ENCODE assay signal across 14 cellular contexts in genomic region chr16:31703526-31704128, GRCh38.
DNase-seq lines count a peak whose midpoint lies in the region; ATAC-seq lines count a peak whose summit lies in the region.
"Had no signal": no experiment of that assay in that cellular context is flagged by ENCODE, and none has a peak within 500 bp of the region (broad histone marks: within the 10 kb centered on the region; RNA-seq: fewer than 3 reads in every experiment).

No MANE protein-coding gene starts in this region.

- H3K9me3 Mint-ChIP-seq in stimulated activated naive CD8-positive, alpha-beta T cell treated with anti-CD3 and anti-CD28 coated beads, Interleukin-15, amount 100 ng/mL, for 72 hours: no peaks in the 10 kb centered on the region
- H3K9me3 Mint-ChIP-seq in activated CD4-positive, alpha-beta T cell treated with anti-CD3 and anti-CD28 coated beads, Interleukin-2, amount 10 ng/mL, durations not matched to agents 24 days and 14 days: no peaks in the 10 kb centered on the region
- H3K9me3 Mint-ChIP-seq: CD8-positive, alpha-beta T cell had no signal

- H3K27me3 Mint-ChIP-seq in stimulated activated naive CD8-positive, alpha-beta T cell treated with anti-CD3 and anti-CD28 coated beads, Interleukin-15, amount 100 ng/mL, for 72 hours: no peaks in the 10 kb centered on the region
- peaks cover 6% of the 10 kb centered on the region for H3K27me3 Mint-ChIP-seq in activated CD4-positive, alpha-beta T cell treated with anti-CD3 and anti-CD28 coated beads, Interleukin-2, amount 10 ng/mL, durations not matched to agents 24 days and 14 days

- no peaks in the 10 kb centered on the region for H3K27me3 ChIP-seq in Karpas-422 (ENCODE audit: low read length)
- H3K27me3 ChIP-seq: BE2C had no signal

- H3K9me2 ChIP-seq in Karpas-422 (replicated peaks; ENCODE audit: insufficient read depth, low read length): no peaks in the 10 kb centered on the region

- peak overlapping the region; percentile 25 to 100 for H3K27ac Mint-ChIP-seq in stimulated activated naive CD8-positive, alpha-beta T cell treated with anti-CD3 and anti-CD28 coated beads, Interleukin-15, amount 100 ng/mL, for 72 hours
- H3K27ac Mint-ChIP-seq in activated CD4-positive, alpha-beta T cell treated with anti-CD3 and anti-CD28 coated beads, Interleukin-2, amount 10 ng/mL, durations not matched to agents 24 days and 14 days: no peak overlapping the region
- H3K27ac Mint-ChIP-seq: CD8-positive, alpha-beta T cell had no signal

- DNase-seq in stimulated activated naive CD8-positive, alpha-beta T cell treated with anti-CD3 and anti-CD28 coated beads, Interleukin-15, amount 100 ng/mL, for 72 hours: no peak
- DNase-seq in stimulated activated naive CD8-positive, alpha-beta T cell treated with anti-CD3 and anti-CD28 coated beads, Interleukin-15, Interleukin-2, amounts not matched to agents 100 U/mL and 50 U/mL, for 24 hours: no peak
- DNase-seq in Karpas-422: peak; percentile 5
- peak; percentile 74 for DNase-seq in cerebellar cortex (ENCODE audit: low spot score)
- DNase-seq in LoVo (ENCODE audit: low spot score): no peak
- no peak for DNase-seq in activated CD4-positive, alpha-beta T cell treated with anti-CD3 and anti-CD28 coated beads, Interleukin-2, amount 10 ng/mL, durations not matched to agents 24 days and 14 days
- DNase-seq: BE2C; CD8-positive, alpha-beta T cell; COR-L47; DMS53; GM23248 had no signal

- H3K4me3 ChIP-seq in Karpas-422 (ENCODE audit: low read length): no peak overlapping the region
- H3K4me3 ChIP-seq: A549, GM23248 had no signal

- no peaks in the 10 kb centered on the region for H3K9me3 ChIP-seq in Karpas-422 (ENCODE audit: low read length)
- H3K9me3 ChIP-seq: A549, BE2C had no signal

- intact Hi-C loops in activated CD4-positive, alpha-beta T cell treated with anti-CD3 and anti-CD28 coated beads, Interleukin-2, amount 10 ng/mL, durations not matched to agents 24 days and 14 days (cut with micrococcal nuclease): loop anchor here (5.0 kb wide), 1 partner anchor 196 kb away; the partner anchor contains the start of gene RUSF1

- H3K4me3 Mint-ChIP-seq in stimulated activated naive CD8-positive, alpha-beta T cell treated with anti-CD3 and anti-CD28 coated beads, Interleukin-15, amount 100 ng/mL, for 72 hours: no peak overlapping the region
- H3K4me3 Mint-ChIP-seq in activated CD4-positive, alpha-beta T cell treated with anti-CD3 and anti-CD28 coated beads, Interleukin-2, amount 10 ng/mL, durations not matched to agents 24 days and 14 days: no peak overlapping the region

- no peak overlapping the region for H3K9ac ChIP-seq in Karpas-422 (ENCODE audit: low read length)
- H3K9ac ChIP-seq: GM23248 had no signal

- H4K20me1 ChIP-seq in Karpas-422 (ENCODE audit: insufficient read depth, low read depth, low read length): no peaks in the 10 kb centered on the region

- H3K36me3 Mint-ChIP-seq in activated CD4-positive, alpha-beta T cell treated with anti-CD3 and anti-CD28 coated beads, Interleukin-2, amount 10 ng/mL, durations not matched to agents 24 days and 14 days (ENCODE audit: low read depth): peaks cover 58% of the 10 kb centered on the region

- no peak overlapping the region for H3K4me2 ChIP-seq in Karpas-422 (ENCODE audit: low read depth, low read length, poor library complexity, severe bottlenecking)
- H3K4me2 ChIP-seq: A549 had no signal

- peaks cover 9% of the 10 kb centered on the region for H3K4me1 ChIP-seq in Karpas-422 (ENCODE audit: low read length)
- H3K4me1 ChIP-seq: BE2C had no signal

- ATAC-seq in stimulated activated naive CD8-positive, alpha-beta T cell treated with anti-CD3 and anti-CD28 coated beads, Interleukin-15, amount 100 ng/mL, for 72 hours: no peak
- ATAC-seq in stimulated activated naive CD8-positive, alpha-beta T cell treated with anti-CD3 and anti-CD28 coated beads, Interleukin-15, Interleukin-2, amounts not matched to agents 100 U/mL and 50 U/mL, for 24 hours: no peak
- no peak for ATAC-seq in GM19395 (IDR thresholded peaks at IDR 0.05; ENCODE audit: unreplicated experiment)
- ATAC-seq: A549; CD8-positive, alpha-beta T cell had no signal

- no peak overlapping the region for H2AFZ ChIP-seq in Karpas-422 (ENCODE audit: low read length)
- H2AFZ ChIP-seq: GM23248 had no signal

- H3K79me2 ChIP-seq in Karpas-422 (ENCODE audit: low read length): peaks cover 30% of the 10 kb centered on the region

- H3K36me3 ChIP-seq in Karpas-422 (ENCODE audit: insufficient read depth, low read length): peaks cover 18% of the 10 kb centered on the region; the same call in 1 of the 2 replicates

- peaks cover 82% of the 10 kb centered on the region for H3K4me1 Mint-ChIP-seq in stimulated activated naive CD8-positive, alpha-beta T cell treated with anti-CD3 and anti-CD28 coated beads, Interleukin-15, amount 100 ng/mL, for 72 hours
- peaks cover 26% of the 10 kb centered on the region for H3K4me1 Mint-ChIP-seq in activated CD4-positive, alpha-beta T cell treated with anti-CD3 and anti-CD28 coated beads, Interleukin-2, amount 10 ng/mL, durations not matched to agents 24 days and 14 days

- H3K27ac ChIP-seq in Karpas-422 (ENCODE audit: low read length): no peak overlapping the region
- H3K27ac ChIP-seq: A549, C4-2B, GM23248 had no signal

Comparison
In these comparisons a context has a peak if more than half of its experiments do, and no peak if none do; other contexts are left out.
1. DNase-seq: peak in Karpas-422 (single experiment) and cerebellar cortex (single experiment); none in stimulated activated naive CD8-positive, alpha-beta T cell treated with anti-CD3 and anti-CD28 coated beads, Interleukin-15, amount 100 ng/mL, for 72 hours (0 of 2), stimulated activated naive CD8-positive, alpha-beta T cell treated with anti-CD3 and anti-CD28 coated beads, Interleukin-15, Interleukin-2, amounts not matched to agents 100 U/mL and 50 U/mL, for 24 hours (single experiment), LoVo (single experiment) and activated CD4-positive, alpha-beta T cell treated with anti-CD3 and anti-CD28 coated beads, Interleukin-2, amount 10 ng/mL, durations not matched to agents 24 days and 14 days (single experiment).